In genomic region chrX:101383679-101384078, GRCh38 we compare ENCODE assay signal across 1 cellular context.
TF ChIP-seq lines count a peak whose summit lies in the region.

No MANE protein-coding gene starts in this region.

TF ChIP-seq in GM12878, 131 proteins besides CTCF, POLR2A, EP300 and RAD21 (continued from another document):
- TF ChIP-seq ELK1 (IDR thresholded peaks at IDR 0.05; ENCODE audit: low read depth, low read length): no peak
- peak; percentile 27; the same call in 1 of the 2 replicates for TF ChIP-seq TAF1 (IDR thresholded peaks at IDR 0.05; ENCODE audit: borderline replicate concordance, low read depth, low read length)
- no peak for TF ChIP-seq MYC (IDR thresholded peaks at IDR 0.05; ENCODE audit: insufficient read depth, insufficient read length, insufficient replicate concordance, low read length, severe bottlenecking)
- peak; percentile 72 for TF ChIP-seq RAD51 (IDR thresholded peaks at IDR 0.05)
